ENCODE assay signal across 12 cellular contexts in genomic region chr12:27573972-27574371, GRCh38. TPM values are rescaled to one million over a fixed set of nuclear protein-coding genes. Genes with fewer than 3 reads are reported as not detected.
DNase-seq lines count a peak whose midpoint lies in the region; TF ChIP-seq lines count a peak whose summit lies in the region.
"Had no signal": no experiment of that assay in that cellular context is flagged by ENCODE, and none has a peak within 500 bp of the region (broad histone marks: within the 10 kb centered on the region; RNA-seq: fewer than 3 reads in every experiment).

No MANE protein-coding gene starts in this region.

- no peaks in the 10 kb centered on the region for H3K79me1 ChIP-seq in mesendoderm (ENCODE audit: low read length)

- H2BK15ac ChIP-seq in mesendoderm (replicated peaks; ENCODE audit: low read depth), result no peak overlapping the region

- TF ChIP-seq CTCF in cardiac fibroblast (IDR thresholded peaks at IDR 0.05; ENCODE audit: low read depth, low read length), result no peak
- no peak for TF ChIP-seq CTCF in Peyer's patch (IDR thresholded peaks at IDR 0.05)

- H3K36me3 ChIP-seq in mesodermal cell (ENCODE audit: control insufficient read depth, insufficient read depth, low read length) (peaks cover 29% of the 10 kb centered on the region), Peyer's patch (no peaks in the 10 kb centered on the region), mesendoderm (ENCODE audit: control insufficient read depth, insufficient read depth, low read length) (no peaks in the 10 kb centered on the region)

- H3K4me2 ChIP-seq in mesendoderm (ENCODE audit: low read length), result no peak overlapping the region

- H4K8ac ChIP-seq in mesendoderm (ENCODE audit: low read depth, low read length), result no peak overlapping the region

- H3K27ac ChIP-seq in mesodermal cell (ENCODE audit: low read depth, low read length, severe bottlenecking) (peak overlapping the region; percentile 76), Peyer's patch (no peak overlapping the region), caudate nucleus (ENCODE audit: low read depth, low read length) (no peak overlapping the region), mesendoderm (ENCODE audit: low read depth, low read length) (no peak overlapping the region)
- H3K27ac ChIP-seq: VCaP had no signal

- no peak overlapping the region for H3K18ac ChIP-seq in mesendoderm (ENCODE audit: low read length)

- H3K4me3 ChIP-seq in cardiac fibroblast (replicated peaks in 1 of 2; ENCODE audit: low read depth in 2 of 2, low read length in 2 of 2) (no peak overlapping the region), mesodermal cell (ENCODE audit: extremely low read depth, insufficient read depth, low read length, poor library complexity, severe bottlenecking) (no peak overlapping the region), Peyer's patch (no peak overlapping the region), mesendoderm (ENCODE audit: low read length) (no peak overlapping the region)

- H3K9me3 ChIP-seq in mesodermal cell (ENCODE audit: control insufficient read depth, low read length), result no peaks in the 10 kb centered on the region
- H3K9me3 ChIP-seq in Peyer's patch, result no peaks in the 10 kb centered on the region

- no peak overlapping the region for H3K23ac ChIP-seq in mesendoderm (ENCODE audit: low read length)

- DNase-seq in COLO829 (ENCODE audit: low spot score) (peak; percentile 82), M059J (ENCODE audit: low read depth) (peak; percentile 99), cardiac fibroblast (ENCODE audit: low read depth in 2 of 2) (peak; percentile 87 to 98), Peyer's patch (no peak), caudate nucleus (lab: John Stamatoyannopoulos, UW) (no peak), DMS79 (lab: John Stamatoyannopoulos, UW) (no peak), mesendoderm (no peak)
- DNase-seq: activated T-cell treated with anti-CD3 and anti-CD28 coated beads, Interleukin-2, amount 50 U/mL, for 24 hours; immature natural killer cell; occipital lobe had no signal

- no peak overlapping the region for H3K4ac ChIP-seq in mesendoderm (ENCODE audit: low read depth, low read length)

- no peak for TF ChIP-seq POLR2A in Peyer's patch (IDR thresholded peaks at IDR 0.05)

- 73 to 85% methylated on average over 2 of the region's 3 CpGs for WGBS in mesodermal cell (ENCODE audit: insufficient coverage in 2 of 2), 2 experiments
- whole genome bisulfite sequencing in mesendoderm (ENCODE audit: extremely low coverage, insufficient coverage, low lambda C conversion rate), result no CpG with 5 or more reads among the region's 3 CpGs

- no peak overlapping the region for H2BK5ac ChIP-seq in mesendoderm (ENCODE audit: low read length)

- H3K9ac ChIP-seq in mesendoderm (ENCODE audit: low read length), result no peak overlapping the region

- H3K4me1 ChIP-seq in mesodermal cell (ENCODE audit: control insufficient read depth, insufficient read depth, low read length, poor library complexity, severe bottlenecking) (peaks cover 28% of the 10 kb centered on the region), Peyer's patch (no peaks in the 10 kb centered on the region), mesendoderm (ENCODE audit: control insufficient read depth, low read depth, low read length) (peaks cover 4% of the 10 kb centered on the region)

- H2AK5ac ChIP-seq in mesendoderm (ENCODE audit: low read length), result no peak overlapping the region

- no peak overlapping the region for H3K56ac ChIP-seq in mesendoderm (ENCODE audit: low read length)

- H3K27me3 ChIP-seq in Peyer's patch (no peaks in the 10 kb centered on the region), mesendoderm (ENCODE audit: insufficient read depth, low read length, poor library complexity) (no peaks in the 10 kb centered on the region)

- no peak overlapping the region for H4K5ac ChIP-seq in mesendoderm (ENCODE audit: low read length)

- H3K79me2 ChIP-seq in mesendoderm (ENCODE audit: control insufficient read depth, insufficient read depth, low read length), result peaks cover 4% of the 10 kb centered on the region

- no peak overlapping the region for H2BK120ac ChIP-seq in mesendoderm (ENCODE audit: low read depth, low read length)

RNA-seq across cellular contexts. Expression of gene PPFIBP1, which starts 50.0 kb away (rescaled TPM):
- 25.3 and 45.4 TPM in 2 replicates for total RNA-seq in M059J (2014; rRNA removed; shearing (Covaris generic))
- polyA plus RNA-seq in mesodermal cell (2013, experiment 1 of 2), result 106 TPM
- polyA plus RNA-seq in mesodermal cell (2013, experiment 2 of 2), result 98.9 TPM
- 100 to 1,000 TPM in 1 of 4 donors, 10 to 100 TPM in 3; 37.5 to 171 (median 48.1) TPM for total RNA-seq in Peyer's patch
- 24.7 TPM for polyA plus RNA-seq in mesendoderm (2013, experiment 1 of 2)
- polyA plus RNA-seq in mesendoderm (2013, experiment 2 of 2), result 24.3 TPM

Comparison
In these comparisons a context has a peak if more than half of its experiments do, and no peak if none do; other contexts are left out.
1. DNase-seq: peak in COLO829 (single experiment), M059J (single experiment) and cardiac fibroblast (2 of 2); none in Peyer's patch (0 of 3), caudate nucleus (0 of 61), DMS79 (single experiment) and mesendoderm (single experiment).